ENCODE assay signal across 15 cellular contexts in the genomic region with DNA sequence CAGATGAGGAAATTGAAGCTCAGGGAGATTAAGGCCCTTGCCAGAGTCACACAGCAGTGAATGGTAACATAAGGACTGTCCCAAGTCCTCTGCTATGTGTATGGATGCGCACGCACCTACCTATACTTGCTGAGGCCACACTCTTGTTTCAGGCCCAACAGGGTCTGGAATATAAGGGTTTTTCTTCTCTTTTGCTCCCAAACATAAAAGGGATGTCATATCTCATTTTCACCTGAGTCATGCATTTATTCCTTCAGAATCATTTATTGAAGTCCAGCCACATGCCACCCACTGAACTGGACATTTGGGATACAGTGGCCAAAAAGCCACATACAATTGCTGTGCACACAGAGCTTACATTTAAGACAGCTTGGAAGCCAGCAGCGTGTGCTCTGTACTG.
DNase-seq lines count a peak whose midpoint lies in the region; ATAC-seq and TF ChIP-seq lines count a peak whose summit lies in the region.
"Had no signal": no experiment of that assay in that cellular context is flagged by ENCODE, and none has a peak within 500 bp of the region (broad histone marks: within the 10 kb centered on the region; RNA-seq: fewer than 3 reads in every experiment).

No MANE protein-coding gene starts in this region.

- intact Hi-C loops in gastrocnemius medialis (cut with DNase I; ENCODE audit: low total_unique reads) (no loop called here), colonic mucosa (cut with DNase I) (no loop called here)

- ATAC-seq in RWPE2 (ENCODE audit: low read depth): no peak
- no peak for ATAC-seq in gastrocnemius medialis
- ATAC-seq: K562 had no signal

- in situ Hi-C loops in gastrocnemius medialis (cut with MboI; ENCODE audit: low sequenced_read_pairs in 4 of 4): no loop called here

- TF ChIP-seq POLR2A in gastrocnemius medialis (IDR thresholded peaks at IDR 0.05): no peak

- peaks cover 72% of the 10 kb centered on the region for H3K4me1 ChIP-seq in ACC112 (ENCODE audit: control insufficient read depth, insufficient read depth, low read length, unreplicated experiment)
- H3K4me1 ChIP-seq in RWPE2 (ENCODE audit: insufficient read depth, poor library complexity, severe bottlenecking): peaks cover 51% of the 10 kb centered on the region
- peaks cover 69 to 74% of the 10 kb centered on the region in 2 donors for H3K4me1 ChIP-seq in gastrocnemius medialis
- H3K4me1 ChIP-seq in colonic mucosa: no peaks in the 10 kb centered on the region

- no peak for TF ChIP-seq CTCF in RWPE2 (IDR thresholded peaks at IDR 0.05; ENCODE audit: poor library complexity, severe bottlenecking)
- TF ChIP-seq CTCF in gastrocnemius medialis (IDR thresholded peaks at IDR 0.05 in 4 of 5, conservative IDR thresholded peaks at IDR 0.05 in 1 of 5): no peak
- TF ChIP-seq CTCF in WERI-Rb-1 (IDR thresholded peaks at IDR 0.05; ENCODE audit: low read depth, low read length): no peak
- no peak for TF ChIP-seq CTCF in colonic mucosa (IDR thresholded peaks at IDR 0.05)

- H3K36me3 ChIP-seq in ACC112 (ENCODE audit: insufficient read depth, low read length): no peaks in the 10 kb centered on the region
- H3K36me3 ChIP-seq in RWPE2 (ENCODE audit: low read depth): no peaks in the 10 kb centered on the region
- no peaks in the 10 kb centered on the region for H3K36me3 ChIP-seq in gastrocnemius medialis
- H3K36me3 ChIP-seq in WERI-Rb-1: no peaks in the 10 kb centered on the region
- no peaks in the 10 kb centered on the region for H3K36me3 ChIP-seq in colonic mucosa

- no peak overlapping the region for H2AFZ ChIP-seq in ACC112 (ENCODE audit: low read length, unreplicated experiment)
- H2AFZ ChIP-seq: GM23338 had no signal

- H3K4me3 ChIP-seq in ACC112 (ENCODE audit: low read depth, low read length) (no peak overlapping the region), RWPE2 (ENCODE audit: severe bottlenecking) (no peak overlapping the region), gastrocnemius medialis (no peak overlapping the region), WERI-Rb-1 (ENCODE audit: low read depth, low read length) (no peak overlapping the region), colonic mucosa (no peak overlapping the region)
- H3K4me3 ChIP-seq: GM23338, K562 had no signal

- DNase-seq in RWPE2 (ENCODE audit: low spot score) (no peak), islet precursor cell (peak; percentile 6), gastrocnemius medialis (no peak), WERI-Rb-1 (no peak), superior temporal gyrus (ENCODE audit: extremely low spot score) (no peak), colonic mucosa (no peak)
- DNase-seq: AML-193; CD4-positive, alpha-beta T cell; DND-41; GF-D8; SHP77 treated with DMSO at 0.1 percent for 48 hours had no signal

- no peak overlapping the region for H3K9ac ChIP-seq in colonic mucosa (ENCODE audit: low read depth in 2 of 2, low read length in 2 of 2)

- no peaks in the 10 kb centered on the region for H3K27me3 ChIP-seq in ACC112 (ENCODE audit: insufficient read depth, low read length)
- no peaks in the 10 kb centered on the region for H3K27me3 ChIP-seq in RWPE2 (ENCODE audit: insufficient read depth, poor library complexity, severe bottlenecking)
- no peaks in the 10 kb centered on the region for H3K27me3 ChIP-seq in gastrocnemius medialis
- H3K27me3 ChIP-seq in WERI-Rb-1 (ENCODE audit: insufficient read depth, low read depth, severe bottlenecking): peaks cover 49% of the 10 kb centered on the region
- H3K27me3 ChIP-seq in colonic mucosa: no peaks in the 10 kb centered on the region

- no peaks in the 10 kb centered on the region for H3K79me2 ChIP-seq in ACC112 (ENCODE audit: control insufficient read depth, insufficient read depth, low read length, unreplicated experiment)

- H3K9me3 ChIP-seq in RWPE2 (ENCODE audit: severe bottlenecking) (no peaks in the 10 kb centered on the region), gastrocnemius medialis (no peaks in the 10 kb centered on the region), WERI-Rb-1 (ENCODE audit: severe bottlenecking) (no peaks in the 10 kb centered on the region), colonic mucosa (no peaks in the 10 kb centered on the region)

- peak overlapping the region; percentile 4; the same call in 1 of the 2 replicates for H3K27ac ChIP-seq in ACC112 (ENCODE audit: low read depth, low read length)
- H3K27ac ChIP-seq in RWPE2 (ENCODE audit: poor library complexity, severe bottlenecking): peak overlapping the region; percentile 94
- peak overlapping the region; percentile 90 to 96 (median 93) for H3K27ac ChIP-seq in gastrocnemius medialis
- H3K27ac ChIP-seq in WERI-Rb-1: no peak overlapping the region
- no peak overlapping the region for H3K27ac ChIP-seq in colonic mucosa
- H3K27ac ChIP-seq: HL-60 had no signal

Comparison
In these comparisons a context has a peak if more than half of its experiments do, and no peak if none do; other contexts are left out.
1. H3K27ac ChIP-seq: peak in ACC112 (single experiment), RWPE2 (single experiment) and gastrocnemius medialis (4 of 4); none in WERI-Rb-1 (single experiment) and colonic mucosa (single experiment).